In the genomic region with DNA sequence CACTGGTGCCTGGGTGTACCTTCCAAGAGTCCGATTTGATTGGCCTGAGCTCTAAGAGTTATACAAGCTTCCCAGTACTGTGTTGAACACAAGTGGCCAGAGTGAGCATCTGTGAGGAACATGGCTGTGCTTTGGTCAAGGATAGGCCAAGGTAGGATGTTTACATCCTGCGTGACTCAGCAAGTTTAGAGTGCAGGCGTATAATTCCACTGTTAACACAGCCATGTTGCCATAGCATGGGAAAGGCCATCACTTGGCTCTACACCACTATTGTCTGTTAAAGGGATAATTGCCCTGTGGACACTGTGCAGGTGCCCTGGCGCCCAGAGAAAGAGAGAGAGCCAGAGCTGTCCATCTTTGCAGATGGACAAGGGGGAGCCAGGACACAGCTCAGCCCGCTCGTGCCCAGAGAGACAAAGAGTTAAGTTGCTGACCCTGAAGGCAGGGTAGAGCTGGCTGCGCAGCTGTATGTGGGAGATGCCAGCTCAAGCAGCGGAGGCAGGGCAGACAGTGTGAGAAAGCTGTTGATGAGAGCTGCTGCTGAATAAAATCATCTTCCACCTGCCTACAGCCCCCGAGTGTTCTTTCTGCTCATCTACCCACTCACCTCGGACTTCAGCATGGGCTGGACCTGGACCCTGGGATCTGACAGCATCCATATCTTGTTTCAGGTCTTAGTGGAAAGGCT, we compare ENCODE assay signal across 27 cellular contexts. TPM values are rescaled to one million over a fixed set of nuclear protein-coding genes. Genes with fewer than 3 reads are reported as not detected.
"Had no signal": no experiment of that assay in that cellular context is flagged by ENCODE, and none has a peak within 500 bp of the region (broad histone marks: within the 10 kb centered on the region; RNA-seq: fewer than 3 reads in every experiment).

No MANE protein-coding gene starts in this region.

- H3K4me3 Mint-ChIP-seq: activated CD4-positive, alpha-beta memory T cell treated with anti-CD3 and anti-CD28 coated beads, Interleukin-2, amount 10 ng/mL, durations not matched to agents 7 days and 5 days; activated CD4-positive, alpha-beta T cell treated with anti-CD3 and anti-CD28 coated beads for 36 hours; activated naive CD4-positive, alpha-beta T cell treated with anti-CD3 and anti-CD28 coated beads, Interleukin-2, amount 10 ng/mL, durations not matched to agents 7 days and 5 days; activated naive CD8-positive, alpha-beta T cell treated with anti-CD3 and anti-CD28 coated beads for 36 hours; activated T-cell treated with anti-CD3 and anti-CD28 coated beads, Interleukin-2, amount 50 U/mL, for 72 hours had no signal

- H3K27ac ChIP-seq: SJCRH30, VCaP had no signal

- DNase-seq: activated CD4-positive, alpha-beta memory T cell treated with anti-CD3 and anti-CD28 coated beads, Interleukin-2, amount 10 ng/mL, durations not matched to agents 7 days and 5 days; activated CD4-positive, alpha-beta T cell treated with anti-CD3 and anti-CD28 coated beads for 36 hours; activated CD4-positive, alpha-beta T cell treated with anti-CD3 and anti-CD28 coated beads, Interleukin-2, amount 50 U/mL, for 1 hour; activated gamma-delta T cell treated with Interleukin-2 at 50 U/mL for 16 hours; activated naive CD4-positive, alpha-beta T cell treated with anti-CD3 and anti-CD28 coated beads, Interleukin-2, amount 10 ng/mL, durations not matched to agents 7 days and 5 days; activated naive CD8-positive, alpha-beta T cell treated with anti-CD3 and anti-CD28 coated beads for 36 hours; activated T-cell treated with anti-CD3 and anti-CD28 coated beads for 4 hours; activated T-cell treated with anti-CD3 and anti-CD28 coated beads, Interleukin-2, amount 50 U/mL, for 72 hours; cerebellar nuclear complex; KG1; NCI-H1048; NCI-H1694; NCI-H2029; NCI-H345; NCI-H510A; NCI-H526 treated with DMSO at 0.1 percent for 48 hours; SJCRH30; SK-N-SH; T-helper 1 cell had no signal

- H3K9me3 ChIP-seq: SJCRH30, SK-N-SH had no signal

- H3K4me1 Mint-ChIP-seq: activated CD4-positive, alpha-beta memory T cell treated with anti-CD3 and anti-CD28 coated beads, Interleukin-2, amount 10 ng/mL, durations not matched to agents 7 days and 5 days; activated CD4-positive, alpha-beta T cell treated with anti-CD3 and anti-CD28 coated beads for 36 hours; activated naive CD4-positive, alpha-beta T cell treated with anti-CD3 and anti-CD28 coated beads, Interleukin-2, amount 10 ng/mL, durations not matched to agents 7 days and 5 days; activated naive CD8-positive, alpha-beta T cell treated with anti-CD3 and anti-CD28 coated beads for 36 hours had no signal

- H3K27me3 Mint-ChIP-seq: activated CD4-positive, alpha-beta memory T cell treated with anti-CD3 and anti-CD28 coated beads, Interleukin-2, amount 10 ng/mL, durations not matched to agents 7 days and 5 days; activated naive CD4-positive, alpha-beta T cell treated with anti-CD3 and anti-CD28 coated beads, Interleukin-2, amount 10 ng/mL, durations not matched to agents 7 days and 5 days; activated naive CD8-positive, alpha-beta T cell treated with anti-CD3 and anti-CD28 coated beads for 36 hours had no signal

- H3K4me1 ChIP-seq: SJCRH30 had no signal

- H3K4me2 ChIP-seq: SK-N-SH had no signal

- H3K9ac ChIP-seq: SK-N-SH had no signal

- H3K36me3 ChIP-seq: SJCRH30 had no signal

- H3K4me3 ChIP-seq: SJCRH30 had no signal

- ATAC-seq: activated CD4-positive, alpha-beta T cell treated with anti-CD3 and anti-CD28 coated beads for 36 hours; activated T-cell treated with anti-CD3 and anti-CD28 coated beads, Interleukin-2, amount 50 U/mL, for 72 hours had no signal

- H3K27me3 ChIP-seq: SJCRH30 had no signal

- H3K27ac Mint-ChIP-seq: activated CD4-positive, alpha-beta memory T cell treated with anti-CD3 and anti-CD28 coated beads, Interleukin-2, amount 10 ng/mL, durations not matched to agents 7 days and 5 days; activated CD4-positive, alpha-beta T cell treated with anti-CD3 and anti-CD28 coated beads for 36 hours; activated naive CD4-positive, alpha-beta T cell treated with anti-CD3 and anti-CD28 coated beads, Interleukin-2, amount 10 ng/mL, durations not matched to agents 7 days and 5 days; activated naive CD8-positive, alpha-beta T cell treated with anti-CD3 and anti-CD28 coated beads for 36 hours; activated T-cell treated with anti-CD3 and anti-CD28 coated beads, Interleukin-2, amount 50 U/mL, for 72 hours; activated T-helper 2 cell treated with anti-CD3 and anti-CD28 coated beads, Interferon-gamma antibody, Interleukin-2, Interleukin-4, amounts not matched to agents 10 μg/mL and 5 μg/mL and 100 μg/mL, durations not matched to agents 14 hours and 24 hours and 36 hours had no signal

- H3K36me3 Mint-ChIP-seq: activated naive CD4-positive, alpha-beta T cell treated with anti-CD3 and anti-CD28 coated beads, Interleukin-2, amount 10 ng/mL, durations not matched to agents 7 days and 5 days; activated naive CD8-positive, alpha-beta T cell treated with anti-CD3 and anti-CD28 coated beads for 36 hours had no signal

RNA-seq across cellular contexts. Expression of a gene that starts 11.7 kb away (rescaled TPM):
- total RNA-seq: activated CD4-positive, alpha-beta memory T cell treated with anti-CD3 and anti-CD28 coated beads, Interleukin-2, amount 10 ng/mL, durations not matched to agents 7 days and 5 days; activated CD4-positive, alpha-beta T cell treated with anti-CD3 and anti-CD28 coated beads for 36 hours; activated CD8-positive, alpha-beta memory T cell treated with anti-CD3 and anti-CD28 coated beads for 36 hours; activated naive CD8-positive, alpha-beta T cell treated with anti-CD3 and anti-CD28 coated beads for 36 hours; activated T-helper 2 cell treated with anti-CD3 and anti-CD28 coated beads, Interferon-gamma antibody, Interleukin-2, Interleukin-4, amounts not matched to agents 10 μg/mL and 5 μg/mL and 100 μg/mL, durations not matched to agents 14 hours and 24 hours and 36 hours; cardiac septum; LHCN-M2; M059J; RPMI7951; SJCRH30; T-helper 2 cell treated with Interferon-gamma antibody and Interleukin-4, amounts not matched to agents 100 ng/mL and 5 ng/mL, for 36 hours had no signal

RNA-seq across cellular contexts. Expression of a gene that starts 57.2 kb away (rescaled TPM):
- total RNA-seq: cardiac septum, LHCN-M2 had no signal
